1 cellular context compared by ENCODE assay signal in genomic region chr15:85781099-85781498, GRCh38.
TF ChIP-seq lines count a peak whose summit lies in the region.

No MANE protein-coding gene starts in this region.

TF ChIP-seq in HepG2, 621 proteins besides CTCF, POLR2A, EP300 and RAD21 (continued from another document and continues in another):
- no peak for TF ChIP-seq LRRFIP1 (CRISPR knock-in tag; conservative IDR thresholded peaks at IDR 0.05)
- no peak for TF ChIP-seq ZXDC (CRISPR knock-in tag; IDR thresholded peaks at IDR 0.05)
- no peak for TF ChIP-seq KLF16 (CRISPR knock-in tag; IDR thresholded peaks at IDR 0.05)
- TF ChIP-seq ISL2 (CRISPR knock-in tag; IDR thresholded peaks at IDR 0.05): peak; percentile 58; the same call in 1 of the 2 replicates
- peak; percentile 62; the same call in 1 of the 2 replicates for TF ChIP-seq NCOR1 (IDR thresholded peaks at IDR 0.05; ENCODE audit: borderline replicate concordance, low read length)
- TF ChIP-seq E2F1 (CRISPR knock-in tag; IDR thresholded peaks at IDR 0.05): no peak
- TF ChIP-seq ZNF598 (CRISPR knock-in tag; IDR thresholded peaks at IDR 0.05; ENCODE audit: borderline replicate concordance): no peak
- no peak for TF ChIP-seq NCOA1 (CRISPR knock-in tag; IDR thresholded peaks at IDR 0.05)
- TF ChIP-seq ZNF589 (CRISPR knock-in tag; conservative IDR thresholded peaks at IDR 0.05): no peak
- no peak for TF ChIP-seq TFE3 (CRISPR knock-in tag; IDR thresholded peaks at IDR 0.05)
- TF ChIP-seq HIC2 (CRISPR knock-in tag; IDR thresholded peaks at IDR 0.05; ENCODE audit: low read depth): peak; percentile 58
- TF ChIP-seq MIXL1 (CRISPR knock-in tag; IDR thresholded peaks at IDR 0.05): peak; percentile 42; the same call in 1 of the 2 replicates
- peak; percentile 87 for TF ChIP-seq ARID5B (CRISPR knock-in tag; IDR thresholded peaks at IDR 0.05)
- peak; percentile 45 for TF ChIP-seq CREM (IDR thresholded peaks at IDR 0.05)
- TF ChIP-seq CREM (CRISPR knock-in tag; IDR thresholded peaks at IDR 0.05): no peak
- no peak for TF ChIP-seq LCORL (IDR thresholded peaks at IDR 0.05)
- peak; percentile 83 for TF ChIP-seq LCORL (CRISPR knock-in tag; IDR thresholded peaks at IDR 0.05)
- no peak for TF ChIP-seq NFIC (IDR thresholded peaks at IDR 0.05; ENCODE audit: low read length)
- TF ChIP-seq ZNF33B (CRISPR knock-in tag; IDR thresholded peaks at IDR 0.05): no peak
- TF ChIP-seq ZBTB43 (CRISPR knock-in tag; conservative IDR thresholded peaks at IDR 0.05): no peak
- no peak for TF ChIP-seq LBX2 (CRISPR knock-in tag; IDR thresholded peaks at IDR 0.05; ENCODE audit: borderline replicate concordance)
- no peak; the same call in 1 of the 2 replicates for TF ChIP-seq SIN3A (IDR thresholded peaks at IDR 0.05; ENCODE audit: borderline replicate concordance, low read depth, low read length)
- peak; percentile 78 for TF ChIP-seq GATAD2A (CRISPR knock-in tag; IDR thresholded peaks at IDR 0.05)
- no peak for TF ChIP-seq SYNCRIP (IDR thresholded peaks at IDR 0.05; ENCODE audit: insufficient read depth, low read depth, low read length)
- no peak for TF ChIP-seq ZNF720 (CRISPR knock-in tag; IDR thresholded peaks at IDR 0.05)
- TF ChIP-seq FOSL2 (CRISPR knock-in tag; IDR thresholded peaks at IDR 0.05): peak; percentile 32; the same call in 1 of the 2 replicates
- TF ChIP-seq KLF13 (CRISPR knock-in tag; IDR thresholded peaks at IDR 0.05): no peak
- TF ChIP-seq FOXA3 (CRISPR knock-in tag; IDR thresholded peaks at IDR 0.05): peak; percentile 86
- peak; percentile 84 for TF ChIP-seq FOXP1 (IDR thresholded peaks at IDR 0.05)
- peak; percentile 92 for TF ChIP-seq FOXP1 (CRISPR knock-in tag; IDR thresholded peaks at IDR 0.05)
- TF ChIP-seq SOX6 (IDR thresholded peaks at IDR 0.05): no peak
- peak; percentile 70 for TF ChIP-seq SOX6 (CRISPR knock-in tag; IDR thresholded peaks at IDR 0.05)
- no peak for TF ChIP-seq ZBTB49 (CRISPR knock-in tag; IDR thresholded peaks at IDR 0.05; ENCODE audit: borderline replicate concordance)
- no peak for TF ChIP-seq TBL1XR1 (IDR thresholded peaks at IDR 0.05; ENCODE audit: borderline replicate concordance, low read length, partially characterized antibody)
- no peak for TF ChIP-seq ZNF567 (CRISPR knock-in tag; IDR thresholded peaks at IDR 0.05; ENCODE audit: borderline replicate concordance)
- no peak for TF ChIP-seq SP4 (CRISPR knock-in tag; IDR thresholded peaks at IDR 0.05)
- no peak for TF ChIP-seq MED13 (CRISPR knock-in tag; IDR thresholded peaks at IDR 0.05)
- no peak for TF ChIP-seq ZNF260 (CRISPR knock-in tag; IDR thresholded peaks at IDR 0.05; ENCODE audit: borderline replicate concordance, low read depth)
- TF ChIP-seq ZNF543 (CRISPR knock-in tag; IDR thresholded peaks at IDR 0.05): no peak
- no peak; the same call in 1 of the 2 replicates for TF ChIP-seq ZNF556 (CRISPR knock-in tag; IDR thresholded peaks at IDR 0.05; ENCODE audit: borderline replicate concordance)
- no peak for TF ChIP-seq RFXAP (CRISPR knock-in tag; IDR thresholded peaks at IDR 0.05; ENCODE audit: borderline replicate concordance)
- no peak for TF ChIP-seq ZNF672 (CRISPR knock-in tag; IDR thresholded peaks at IDR 0.05)
- TF ChIP-seq REXO4 (CRISPR knock-in tag; IDR thresholded peaks at IDR 0.05; ENCODE audit: borderline replicate concordance): no peak
- TF ChIP-seq NR3C1 (CRISPR knock-in tag; IDR thresholded peaks at IDR 0.05): no peak
- no peak for TF ChIP-seq HCFC1 (IDR thresholded peaks at IDR 0.05; ENCODE audit: low read depth, low read length)
- no peak for TF ChIP-seq JUND (CRISPR knock-in tag; IDR thresholded peaks at IDR 0.05)
- no peak for TF ChIP-seq ZFP1 (CRISPR knock-in tag; IDR thresholded peaks at IDR 0.05)
- TF ChIP-seq ZNF335 (CRISPR knock-in tag; IDR thresholded peaks at IDR 0.05): no peak
- peak; percentile 35 for TF ChIP-seq ZEB1 (IDR thresholded peaks at IDR 0.05; ENCODE audit: insufficient replicate concordance, low read depth)
- no peak for TF ChIP-seq TEAD2 (CRISPR knock-in tag; IDR thresholded peaks at IDR 0.05)
- peak; percentile 68 for TF ChIP-seq RXRB (CRISPR knock-in tag; IDR thresholded peaks at IDR 0.05; ENCODE audit: borderline replicate concordance)
- TF ChIP-seq ZNF749 (CRISPR knock-in tag; IDR thresholded peaks at IDR 0.05; ENCODE audit: borderline replicate concordance): no peak
- no peak for TF ChIP-seq FOXA1 (IDR thresholded peaks at IDR 0.05)
- TF ChIP-seq FOXA1 (CRISPR knock-in tag; IDR thresholded peaks at IDR 0.05): peak; percentile 85
